ENCODE assay signal across 8 cellular contexts in genomic region chrX:41922694-41923171, GRCh38. TPM values are rescaled to one million over a fixed set of nuclear protein-coding genes. Genes with fewer than 3 reads are reported as not detected.
DNase-seq lines count a peak whose midpoint lies in the region; ATAC-seq, FAIRE-seq and TF ChIP-seq lines count a peak whose summit lies in the region.

No MANE protein-coding gene starts in this region.

- peaks cover 15% of the 10 kb centered on the region for H3K4me1 Mint-ChIP-seq in memory B cell

- peak overlapping the region; percentile 71 for H3K27ac Mint-ChIP-seq in memory B cell

- TF ChIP-seq CTCF in AG09309 (IDR thresholded peaks at IDR 0.05; ENCODE audit: control insufficient read depth, insufficient read depth, low read depth, low read length, missing control alignments) = peak; percentile 10

- no peaks in the 10 kb centered on the region for H3K9me3 Mint-ChIP-seq in memory B cell

- H3K4me3 Mint-ChIP-seq in memory B cell = peak overlapping the region; percentile 85

- H3K36me3 Mint-ChIP-seq in memory B cell = no peaks in the 10 kb centered on the region

- WGBS in ectodermal cell, 2 experiments = 0 to 1% methylated on average over 42 of the region's 42 CpGs

- no peaks in the 10 kb centered on the region for H3K4me1 ChIP-seq in ectodermal cell (ENCODE audit: control insufficient read depth, insufficient read depth, low read length)

- no peak overlapping the region for H3K27ac ChIP-seq in ectodermal cell (ENCODE audit: insufficient read depth, low read depth, low read length, poor library complexity, severe bottlenecking)
- peak overlapping the region; percentile 51 for H3K27ac ChIP-seq in substantia nigra (ENCODE audit: low read depth, low read length, poor library complexity, severe bottlenecking)

- H3K9me3 ChIP-seq in ectodermal cell (ENCODE audit: control insufficient read depth, low read length) = no peaks in the 10 kb centered on the region

- H3K27me3 Mint-ChIP-seq in memory B cell = no peaks in the 10 kb centered on the region

- peak; percentile 26 for ATAC-seq in GM19324 (IDR thresholded peaks at IDR 0.05; ENCODE audit: low FRiP score, unreplicated experiment)
- ATAC-seq in memory B cell (ENCODE audit: low read depth) = peak; percentile 13

- peak; percentile 92 for FAIRE-seq in HTR-8/SVneo (lab: Jason Lieb, UNC)

- H3K4me3 ChIP-seq in AG09309 (ENCODE audit: control insufficient read depth, low read depth, low read length) = peak overlapping the region; percentile 67
- H3K4me3 ChIP-seq in ectodermal cell (ENCODE audit: insufficient read depth, low read depth, low read length) = peak overlapping the region; percentile 70

- H3K27me3 ChIP-seq in ectodermal cell (ENCODE audit: control insufficient read depth, insufficient read depth, low read length, poor library complexity, severe bottlenecking) = no peaks in the 10 kb centered on the region

- H3K36me3 ChIP-seq in ectodermal cell (ENCODE audit: control insufficient read depth, insufficient read depth, low read length) = no peaks in the 10 kb centered on the region

- DNase-seq in AG09309 (ENCODE audit: low read depth) (no peak), HTR-8/SVneo (ENCODE audit: insufficient read length, low spot score) (no peak), T-helper 9 cell (peak; percentile 16), memory B cell (ENCODE audit: low spot score in 2 of 2) (peak; percentile 0 to 12), substantia nigra (lab: John Stamatoyannopoulos, UW) (peak in 32 of 49 donors; percentile 1 to 34 (median 8)), RKO (ENCODE audit: low spot score) (no peak)

RNA-seq across cellular contexts. Expression of gene CASK, which starts 0.6 kb away (rescaled TPM):
- 53.9 TPM for polyA plus RNA-seq in ectodermal cell (2013, experiment 1 of 4)
- 50.6 TPM for polyA plus RNA-seq in ectodermal cell (2013, experiment 2 of 4)
- polyA plus RNA-seq in ectodermal cell (2013, experiment 3 of 4) = 38.2 TPM
- polyA plus RNA-seq in ectodermal cell (2013, experiment 4 of 4) = 44.7 TPM

Comparison
In these comparisons a context has a peak if more than half of its experiments do, and no peak if none do; other contexts are left out.
1. DNase-seq: peak in T-helper 9 cell (single experiment), memory B cell (2 of 2) and substantia nigra (32 of 49); none in AG09309 (single experiment), HTR-8/SVneo (single experiment) and RKO (single experiment).